In the genomic region with DNA sequence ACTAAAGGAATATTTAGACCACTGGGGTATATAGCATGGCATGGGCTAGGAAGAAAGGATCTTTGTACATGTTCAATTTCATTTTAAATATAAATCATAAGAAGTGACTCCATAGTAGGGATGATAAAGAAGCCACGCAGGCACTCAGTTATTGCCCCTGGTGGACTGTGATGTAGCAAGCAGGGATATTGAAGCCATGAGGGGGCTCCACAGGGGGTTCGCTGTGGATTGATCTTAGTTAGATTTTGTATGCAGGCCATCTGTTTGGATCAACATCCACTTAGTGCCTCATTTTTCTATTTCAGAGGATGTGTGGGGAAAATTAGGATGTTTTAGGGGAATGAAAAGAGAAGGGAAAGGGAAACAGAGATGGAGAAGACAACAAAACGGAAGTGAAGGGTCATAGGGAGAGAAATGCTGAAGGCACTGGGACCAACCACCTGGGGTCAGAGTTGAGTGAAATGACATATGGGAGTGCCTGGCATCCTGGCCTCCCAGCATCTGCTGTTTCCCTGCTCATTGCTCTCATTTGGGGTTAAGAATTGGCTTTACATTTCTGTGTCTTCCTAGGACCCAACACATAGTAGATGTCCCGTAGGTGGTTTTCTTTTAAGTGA, we compare ENCODE assay signal across 4 cellular contexts.
TF ChIP-seq lines count a peak whose summit lies in the region.

No MANE protein-coding gene starts in this region.

TF ChIP-seq in SK-N-SH, 30 proteins besides CTCF, POLR2A, EP300 and RAD21 (continues in another document):
- no peak for TF ChIP-seq POLR2AphosphoS5 (IDR thresholded peaks at IDR 0.05; ENCODE audit: low read depth, low read length)
- TF ChIP-seq, protein P1, sequence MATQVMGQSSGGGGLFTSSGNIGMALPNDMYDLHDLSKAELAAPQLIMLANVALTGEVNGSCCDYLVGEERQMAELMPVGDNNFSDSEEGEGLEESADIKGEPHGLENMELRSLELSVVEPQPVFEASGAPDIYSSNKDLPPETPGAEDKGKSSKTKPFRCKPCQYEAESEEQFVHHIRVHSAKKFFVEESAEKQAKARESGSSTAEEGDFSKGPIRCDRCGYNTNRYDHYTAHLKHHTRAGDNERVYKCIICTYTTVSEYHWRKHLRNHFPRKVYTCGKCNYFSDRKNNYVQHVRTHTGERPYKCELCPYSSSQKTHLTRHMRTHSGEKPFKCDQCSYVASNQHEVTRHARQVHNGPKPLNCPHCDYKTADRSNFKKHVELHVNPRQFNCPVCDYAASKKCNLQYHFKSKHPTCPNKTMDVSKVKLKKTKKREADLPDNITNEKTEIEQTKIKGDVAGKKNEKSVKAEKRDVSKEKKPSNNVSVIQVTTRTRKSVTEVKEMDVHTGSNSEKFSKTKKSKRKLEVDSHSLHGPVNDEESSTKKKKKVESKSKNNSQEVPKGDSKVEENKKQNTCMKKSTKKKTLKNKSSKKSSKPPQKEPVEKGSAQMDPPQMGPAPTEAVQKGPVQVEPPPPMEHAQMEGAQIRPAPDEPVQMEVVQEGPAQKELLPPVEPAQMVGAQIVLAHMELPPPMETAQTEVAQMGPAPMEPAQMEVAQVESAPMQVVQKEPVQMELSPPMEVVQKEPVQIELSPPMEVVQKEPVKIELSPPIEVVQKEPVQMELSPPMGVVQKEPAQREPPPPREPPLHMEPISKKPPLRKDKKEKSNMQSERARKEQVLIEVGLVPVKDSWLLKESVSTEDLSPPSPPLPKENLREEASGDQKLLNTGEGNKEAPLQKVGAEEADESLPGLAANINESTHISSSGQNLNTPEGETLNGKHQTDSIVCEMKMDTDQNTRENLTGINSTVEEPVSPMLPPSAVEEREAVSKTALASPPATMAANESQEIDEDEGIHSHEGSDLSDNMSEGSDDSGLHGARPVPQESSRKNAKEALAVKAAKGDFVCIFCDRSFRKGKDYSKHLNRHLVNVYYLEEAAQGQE (IDR thresholded peaks at IDR 0.05; ENCODE audit: low read depth, low read length), result no peak
- no peak for TF ChIP-seq TEAD4 (IDR thresholded peaks at IDR 0.05; ENCODE audit: borderline replicate concordance, insufficient read depth)
- TF ChIP-seq RFX5 (IDR thresholded peaks at IDR 0.05; ENCODE audit: low read length), result no peak
- TF ChIP-seq, protein P2, sequence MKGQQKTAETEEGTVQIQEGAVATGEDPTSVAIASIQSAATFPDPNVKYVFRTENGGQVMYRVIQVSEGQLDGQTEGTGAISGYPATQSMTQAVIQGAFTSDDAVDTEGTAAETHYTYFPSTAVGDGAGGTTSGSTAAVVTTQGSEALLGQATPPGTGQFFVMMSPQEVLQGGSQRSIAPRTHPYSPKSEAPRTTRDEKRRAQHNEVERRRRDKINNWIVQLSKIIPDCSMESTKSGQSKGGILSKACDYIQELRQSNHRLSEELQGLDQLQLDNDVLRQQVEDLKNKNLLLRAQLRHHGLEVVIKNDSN (IDR thresholded peaks at IDR 0.05; ENCODE audit: borderline replicate concordance, low read depth), result no peak
- no peak for TF ChIP-seq FOXM1 (IDR thresholded peaks at IDR 0.05; ENCODE audit: low read depth)
- TF ChIP-seq SIN3A (IDR thresholded peaks at IDR 0.05; ENCODE audit: borderline replicate concordance, low read depth, low read length), result no peak

TF ChIP-seq in SK-N-SH treated with all-trans-retinoic acid at 6 μM for 48 hours, 23 proteins besides CTCF, POLR2A, EP300 and RAD21:
- TF ChIP-seq PPARA (CRISPR knock-in tag; IDR thresholded peaks at IDR 0.05; ENCODE audit: borderline replicate concordance) (no peak), ZNF8 (CRISPR knock-in tag; IDR thresholded peaks at IDR 0.05) (no peak), ARNTL (CRISPR knock-in tag; IDR thresholded peaks at IDR 0.05; ENCODE audit: borderline replicate concordance, low read depth) (no peak), GLIS3 (CRISPR knock-in tag; IDR thresholded peaks at IDR 0.05) (no peak), ZNF70 (CRISPR knock-in tag; IDR thresholded peaks at IDR 0.05) (no peak), RARB (CRISPR knock-in tag; IDR thresholded peaks at IDR 0.05) (no peak), OSR1 (CRISPR knock-in tag; IDR thresholded peaks at IDR 0.05) (no peak), BACH2 (CRISPR knock-in tag; IDR thresholded peaks at IDR 0.05; ENCODE audit: borderline replicate concordance) (no peak), ZNF565 (CRISPR knock-in tag; conservative IDR thresholded peaks at IDR 0.05; ENCODE audit: low read depth) (no peak), TCF4 (CRISPR knock-in tag; IDR thresholded peaks at IDR 0.05; ENCODE audit: borderline replicate concordance) (no peak), ESRRG (CRISPR knock-in tag; IDR thresholded peaks at IDR 0.05) (no peak), ISL1 (CRISPR knock-in tag; IDR thresholded peaks at IDR 0.05) (no peak), SNAI2 (CRISPR knock-in tag; IDR thresholded peaks at IDR 0.05) (no peak), ZFP3 (CRISPR knock-in tag; IDR thresholded peaks at IDR 0.05) (no peak), ZC3H10 (CRISPR knock-in tag; IDR thresholded peaks at IDR 0.05) (no peak), ZFP30 (CRISPR knock-in tag; IDR thresholded peaks at IDR 0.05) (no peak)
- TF ChIP-seq, protein P3, sequence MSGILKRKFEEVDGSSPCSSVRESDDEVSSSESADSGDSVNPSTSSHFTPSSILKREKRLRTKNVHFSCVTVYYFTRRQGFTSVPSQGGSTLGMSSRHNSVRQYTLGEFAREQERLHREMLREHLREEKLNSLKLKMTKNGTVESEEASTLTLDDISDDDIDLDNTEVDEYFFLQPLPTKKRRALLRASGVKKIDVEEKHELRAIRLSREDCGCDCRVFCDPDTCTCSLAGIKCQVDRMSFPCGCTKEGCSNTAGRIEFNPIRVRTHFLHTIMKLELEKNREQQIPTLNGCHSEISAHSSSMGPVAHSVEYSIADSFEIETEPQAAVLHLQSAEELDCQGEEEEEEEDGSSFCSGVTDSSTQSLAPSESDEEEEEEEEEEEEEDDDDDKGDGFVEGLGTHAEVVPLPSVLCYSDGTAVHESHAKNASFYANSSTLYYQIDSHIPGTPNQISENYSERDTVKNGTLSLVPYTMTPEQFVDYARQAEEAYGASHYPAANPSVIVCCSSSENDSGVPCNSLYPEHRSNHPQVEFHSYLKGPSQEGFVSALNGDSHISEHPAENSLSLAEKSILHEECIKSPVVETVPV (CRISPR knock-in tag; IDR thresholded peaks at IDR 0.05), result no peak
- TF ChIP-seq, protein P4, sequence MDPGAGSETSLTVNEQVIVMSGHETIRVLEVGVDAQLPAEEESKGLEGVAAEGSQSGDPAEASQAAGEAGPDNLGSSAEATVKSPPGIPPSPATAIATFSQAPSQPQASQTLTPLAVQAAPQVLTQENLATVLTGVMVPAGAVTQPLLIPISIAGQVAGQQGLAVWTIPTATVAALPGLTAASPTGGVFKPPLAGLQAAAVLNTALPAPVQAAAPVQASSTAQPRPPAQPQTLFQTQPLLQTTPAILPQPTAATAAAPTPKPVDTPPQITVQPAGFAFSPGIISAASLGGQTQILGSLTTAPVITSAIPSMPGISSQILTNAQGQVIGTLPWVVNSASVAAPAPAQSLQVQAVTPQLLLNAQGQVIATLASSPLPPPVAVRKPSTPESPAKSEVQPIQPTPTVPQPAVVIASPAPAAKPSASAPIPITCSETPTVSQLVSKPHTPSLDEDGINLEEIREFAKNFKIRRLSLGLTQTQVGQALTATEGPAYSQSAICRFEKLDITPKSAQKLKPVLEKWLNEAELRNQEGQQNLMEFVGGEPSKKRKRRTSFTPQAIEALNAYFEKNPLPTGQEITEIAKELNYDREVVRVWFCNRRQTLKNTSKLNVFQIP (CRISPR knock-in tag; IDR thresholded peaks at IDR 0.05; ENCODE audit: borderline replicate concordance, low read depth), result no peak
TF ChIP-seq in SK-N-SH treated with all-trans-retinoic acid at 6 μM for 48 hours: peak in this region for 0.

TF ChIP-seq in H1, 55 proteins besides CTCF, POLR2A, EP300 and RAD21:
- TF ChIP-seq SP1 (IDR thresholded peaks at IDR 0.05; ENCODE audit: low read depth, low read length), result 0 out of 2 replicates have a peak, but pooled peaks have one; percentile 22
- TF ChIP-seq TAF1 (IDR thresholded peaks at IDR 0.05; ENCODE audit: low read depth, low read length), result no peak

TF ChIP-seq in GM12891, 5 proteins besides CTCF, POLR2A, EP300 and RAD21:
- TF ChIP-seq POU2F2 (IDR thresholded peaks at IDR 0.05; ENCODE audit: low read depth, low read length) (no peak), PAX5 (IDR thresholded peaks at IDR 0.05; ENCODE audit: insufficient read depth, low read length, severe bottlenecking) (no peak), SPI1 (IDR thresholded peaks at IDR 0.05; ENCODE audit: low read depth, low read length) (no peak), TAF1 (IDR thresholded peaks at IDR 0.05; ENCODE audit: low read depth, low read length) (no peak), POLR2AphosphoS5 (IDR thresholded peaks at IDR 0.05; ENCODE audit: low read depth, low read length) (no peak)
